Comparison of ENCODE assay signal across 1 cellular context in genomic region chr2:72142743-72143440, GRCh38.
TF ChIP-seq lines count a peak whose summit lies in the region.

No MANE protein-coding gene starts in this region.

TF ChIP-seq in K562, 482 proteins besides CTCF, POLR2A, EP300 and RAD21 (continued from another document):
- TF ChIP-seq MLLT1 (IDR thresholded peaks at IDR 0.05) (no peak), ZBTB9 (CRISPR knock-in tag; IDR thresholded peaks at IDR 0.05) (no peak), CBX3 (IDR thresholded peaks at IDR 0.05; ENCODE audit: borderline replicate concordance in 1 of 2, low read length in 2 of 2) (no peak), LCOR (CRISPR knock-in tag; IDR thresholded peaks at IDR 0.05) (no peak), ZBED1 (IDR thresholded peaks at IDR 0.05) (no peak), ETV6 (IDR thresholded peaks at IDR 0.05; ENCODE audit: borderline replicate concordance in 1 of 2, low read depth in 2 of 2, low read length in 1 of 2) (no peak), ETV6 (CRISPR knock-in tag; IDR thresholded peaks at IDR 0.05; ENCODE audit: borderline replicate concordance) (no peak), POLR3G (IDR thresholded peaks at IDR 0.05; ENCODE audit: extremely low read depth, insufficient read length, insufficient replicate concordance) (no peak), NFE2L1 (tag; IDR thresholded peaks at IDR 0.05; ENCODE audit: borderline replicate concordance, low read depth) (no peak), DEAF1 (CRISPR knock-in tag; IDR thresholded peaks at IDR 0.05) (no peak), ZNF512 (tag; IDR thresholded peaks at IDR 0.05) (no peak), E2F6 (IDR thresholded peaks at IDR 0.05; ENCODE audit: borderline replicate concordance in 1 of 2, extremely low read depth in 1 of 2, insufficient read depth in 1 of 2, insufficient read length in 1 of 2, low read depth in 1 of 2, low read length in 1 of 2, poor library complexity in 1 of 2, severe bottlenecking in 1 of 2) (peak in 1 of 2 experiments; percentile 38), MCM3 (IDR thresholded peaks at IDR 0.05) (no peak), ERF (CRISPR knock-in tag; IDR thresholded peaks at IDR 0.05) (no peak)
- TF ChIP-seq, protein P1, sequence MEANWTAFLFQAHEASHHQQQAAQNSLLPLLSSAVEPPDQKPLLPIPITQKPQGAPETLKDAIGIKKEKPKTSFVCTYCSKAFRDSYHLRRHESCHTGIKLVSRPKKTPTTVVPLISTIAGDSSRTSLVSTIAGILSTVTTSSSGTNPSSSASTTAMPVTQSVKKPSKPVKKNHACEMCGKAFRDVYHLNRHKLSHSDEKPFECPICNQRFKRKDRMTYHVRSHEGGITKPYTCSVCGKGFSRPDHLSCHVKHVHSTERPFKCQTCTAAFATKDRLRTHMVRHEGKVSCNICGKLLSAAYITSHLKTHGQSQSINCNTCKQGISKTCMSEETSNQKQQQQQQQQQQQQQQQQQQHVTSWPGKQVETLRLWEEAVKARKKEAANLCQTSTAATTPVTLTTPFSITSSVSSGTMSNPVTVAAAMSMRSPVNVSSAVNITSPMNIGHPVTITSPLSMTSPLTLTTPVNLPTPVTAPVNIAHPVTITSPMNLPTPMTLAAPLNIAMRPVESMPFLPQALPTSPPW (CRISPR knock-in tag; IDR thresholded peaks at IDR 0.05), result peak; percentile 29; the same call in 1 of the 2 replicates
- TF ChIP-seq, protein P2, sequence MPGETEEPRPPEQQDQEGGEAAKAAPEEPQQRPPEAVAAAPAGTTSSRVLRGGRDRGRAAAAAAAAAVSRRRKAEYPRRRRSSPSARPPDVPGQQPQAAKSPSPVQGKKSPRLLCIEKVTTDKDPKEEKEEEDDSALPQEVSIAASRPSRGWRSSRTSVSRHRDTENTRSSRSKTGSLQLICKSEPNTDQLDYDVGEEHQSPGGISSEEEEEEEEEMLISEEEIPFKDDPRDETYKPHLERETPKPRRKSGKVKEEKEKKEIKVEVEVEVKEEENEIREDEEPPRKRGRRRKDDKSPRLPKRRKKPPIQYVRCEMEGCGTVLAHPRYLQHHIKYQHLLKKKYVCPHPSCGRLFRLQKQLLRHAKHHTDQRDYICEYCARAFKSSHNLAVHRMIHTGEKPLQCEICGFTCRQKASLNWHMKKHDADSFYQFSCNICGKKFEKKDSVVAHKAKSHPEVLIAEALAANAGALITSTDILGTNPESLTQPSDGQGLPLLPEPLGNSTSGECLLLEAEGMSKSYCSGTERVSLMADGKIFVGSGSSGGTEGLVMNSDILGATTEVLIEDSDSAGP (CRISPR knock-in tag; IDR thresholded peaks at IDR 0.05), result no peak
